16 cellular contexts compared by ENCODE assay signal in the genomic region with DNA sequence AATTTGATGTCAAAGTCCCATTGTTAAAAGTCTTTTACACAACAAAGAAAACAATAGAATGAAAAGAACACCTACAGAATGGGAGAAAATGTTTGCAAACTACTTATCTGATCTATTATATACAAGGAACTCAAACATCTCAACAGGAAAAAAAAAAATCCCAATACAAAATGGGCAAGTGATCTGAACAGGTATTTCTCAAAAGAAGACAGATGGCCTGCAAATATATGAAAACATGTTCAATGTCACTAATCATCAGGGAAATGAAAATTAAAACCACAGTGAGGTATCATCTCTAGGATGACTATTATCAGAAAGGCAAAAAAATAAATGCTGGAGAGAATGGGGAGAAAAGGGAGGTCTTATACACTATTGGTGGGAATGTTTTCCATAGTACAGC.
A peak's percentile ranks its signal among the peaks of the same experiment; 100 is the strongest.
DNase-seq lines count a peak whose midpoint lies in the region; ATAC-seq and TF ChIP-seq lines count a peak whose summit lies in the region.
"Had no signal": no experiment of that assay in that cellular context is flagged by ENCODE, and none has a peak within 500 bp of the region (broad histone marks: within the 10 kb centered on the region; RNA-seq: fewer than 3 reads in every experiment).

No MANE protein-coding gene starts in this region.

- peak overlapping the region; percentile 10 for H3K27ac Mint-ChIP-seq in CD8-positive, alpha-beta T cell
- H3K27ac Mint-ChIP-seq in central memory CD8-positive, alpha-beta T cell (ENCODE audit: low read depth): peak overlapping the region; percentile 30
- no peak overlapping the region for H3K27ac Mint-ChIP-seq in CD14-positive monocyte
- H3K27ac Mint-ChIP-seq in naive thymus-derived CD4-positive, alpha-beta T cell: no peak overlapping the region
- H3K27ac Mint-ChIP-seq: B cell; CD4-positive, alpha-beta memory T cell; CD4-positive, CD25-positive, alpha-beta regulatory T cell had no signal

- peaks cover 5% of the 10 kb centered on the region for H3K36me3 ChIP-seq in CD8-positive, alpha-beta T cell (ENCODE audit: insufficient read depth, low read length)
- peaks cover 0 to 28% (median 4%) of the 10 kb centered on the region in 3 experiments for H3K36me3 ChIP-seq in naive thymus-derived CD4-positive, alpha-beta T cell (ENCODE audit: control insufficient read depth in 2 of 3, insufficient read depth in 3 of 3, low read length in 3 of 3)

- no peak for TF ChIP-seq CTCF in CD8-positive, alpha-beta T cell (IDR thresholded peaks at IDR 0.05)
- TF ChIP-seq CTCF in CD14-positive monocyte (IDR thresholded peaks at IDR 0.05): no peak

- H3K4me1 Mint-ChIP-seq in CD8-positive, alpha-beta T cell (ENCODE audit: low read depth): peaks cover 3% of the 10 kb centered on the region
- peaks cover 8% of the 10 kb centered on the region for H3K4me1 Mint-ChIP-seq in central memory CD8-positive, alpha-beta T cell
- H3K4me1 Mint-ChIP-seq in CD14-positive monocyte: peaks cover 8% of the 10 kb centered on the region
- H3K4me1 Mint-ChIP-seq in naive thymus-derived CD4-positive, alpha-beta T cell: peaks cover 0 to 5% (median 0%) of the 10 kb centered on the region in 7 donors

- H3K4me3 ChIP-seq in CD8-positive, alpha-beta T cell (ENCODE audit: low read depth, low read length): no peak overlapping the region
- H3K4me3 ChIP-seq in naive thymus-derived CD4-positive, alpha-beta T cell (ENCODE audit: low read length): no peak overlapping the region
- H3K4me3 ChIP-seq: BLaER1 treated with 17β-estradiol and CSF1 and Interleukin-3, amounts not matched to agents 10 nM and 100 nM had no signal

- no peaks in the 10 kb centered on the region for H3K4me1 ChIP-seq in CD8-positive, alpha-beta T cell (ENCODE audit: insufficient read depth, low read length)
- H3K4me1 ChIP-seq in naive thymus-derived CD4-positive, alpha-beta T cell (ENCODE audit: control insufficient read depth in 2 of 2, insufficient read depth in 2 of 2, low read length in 2 of 2): no peaks in the 10 kb centered on the region
- H3K4me1 ChIP-seq: Caco-2 had no signal

- no peaks in the 10 kb centered on the region for H3K27me3 ChIP-seq in CD8-positive, alpha-beta T cell (ENCODE audit: insufficient read depth, low read length)
- no peaks in the 10 kb centered on the region for H3K27me3 ChIP-seq in naive thymus-derived CD4-positive, alpha-beta T cell (ENCODE audit: control insufficient read depth in 2 of 2, insufficient read depth in 2 of 2, low read length in 2 of 2)
- H3K27me3 ChIP-seq: BLaER1 treated with 17β-estradiol and CSF1 and Interleukin-3, amounts not matched to agents 10 nM and 100 nM had no signal

- intact Hi-C loops in CD8-positive, alpha-beta T cell (cut with DNase I, micrococcal nuclease): no loop called here
- intact Hi-C loops in CD14-positive monocyte (cut with micrococcal nuclease): no loop called here
- intact Hi-C loops in naive thymus-derived CD4-positive, alpha-beta T cell (cut with micrococcal nuclease): no loop called here

- CTCF ChIA-PET in CD8-positive, alpha-beta T cell (lab: Charles Lee): no interaction called here
- CTCF ChIA-PET in naive thymus-derived CD4-positive, alpha-beta T cell (lab: Charles Lee): no interaction called here

- H3K9me3 Mint-ChIP-seq in CD8-positive, alpha-beta T cell: peaks cover 2% of the 10 kb centered on the region
- no peaks in the 10 kb centered on the region for H3K9me3 Mint-ChIP-seq in central memory CD8-positive, alpha-beta T cell
- H3K9me3 Mint-ChIP-seq in CD14-positive monocyte: peaks cover 0 to 8% (median 5%) of the 10 kb centered on the region in 7 donors
- peaks cover 0 to 17% (median 7%) of the 10 kb centered on the region in 11 donors for H3K9me3 Mint-ChIP-seq in naive thymus-derived CD4-positive, alpha-beta T cell

- peaks cover 62% of the 10 kb centered on the region for H3K36me3 Mint-ChIP-seq in CD8-positive, alpha-beta T cell
- peaks cover 22% of the 10 kb centered on the region for H3K36me3 Mint-ChIP-seq in central memory CD8-positive, alpha-beta T cell (ENCODE audit: insufficient read depth)
- H3K36me3 Mint-ChIP-seq in CD14-positive monocyte: peaks cover 63 to 81% of the 10 kb centered on the region in 2 donors
- H3K36me3 Mint-ChIP-seq in naive thymus-derived CD4-positive, alpha-beta T cell: peaks cover 31 to 65% (median 56%) of the 10 kb centered on the region in 5 donors

- POLR2A ChIA-PET in CD8-positive, alpha-beta T cell (lab: Charles Lee): no interaction called here
- POLR2A ChIA-PET in naive thymus-derived CD4-positive, alpha-beta T cell (lab: Charles Lee): no interaction called here

- no peak overlapping the region for H3K4me3 Mint-ChIP-seq in CD8-positive, alpha-beta T cell
- H3K4me3 Mint-ChIP-seq in central memory CD8-positive, alpha-beta T cell: no peak overlapping the region
- no peak overlapping the region for H3K4me3 Mint-ChIP-seq in CD14-positive monocyte
- H3K4me3 Mint-ChIP-seq in naive thymus-derived CD4-positive, alpha-beta T cell: no peak overlapping the region
- H3K4me3 Mint-ChIP-seq: B cell; CD4-positive, alpha-beta memory T cell; CD4-positive, CD25-positive, alpha-beta regulatory T cell had no signal

- H3K27ac ChIP-seq in CD8-positive, alpha-beta T cell (ENCODE audit: low read depth, low read length): no peak overlapping the region
- H3K27ac ChIP-seq in naive thymus-derived CD4-positive, alpha-beta T cell (ENCODE audit: low read depth, low read length): no peak overlapping the region
- H3K27ac ChIP-seq: BLaER1 treated with 17β-estradiol and CSF1 and Interleukin-3, amounts not matched to agents 10 nM and 100 nM; C4-2B had no signal

- ATAC-seq in CD8-positive, alpha-beta T cell: no peak
- no peak for ATAC-seq in central memory CD8-positive, alpha-beta T cell (replicated peaks; ENCODE audit: extremely low read depth, poor library complexity, severe bottlenecking)
- ATAC-seq in naive thymus-derived CD4-positive, alpha-beta T cell: no peak

- no peak for DNase-seq in CD8-positive, alpha-beta T cell
- no peak for DNase-seq in central memory CD8-positive, alpha-beta T cell (ENCODE audit: low spot score in 2 of 2)
- DNase-seq in CD14-positive monocyte (ENCODE audit: low spot score) (no peak), nucleus accumbens (lab: John Stamatoyannopoulos, UW) (no peak)
- no peak for DNase-seq in naive thymus-derived CD4-positive, alpha-beta T cell
- DNase-seq: 8988T; AML-193; Caco-2; Calu3; CD4-positive, alpha-beta memory T cell; CD4-positive, CD25-positive, alpha-beta regulatory T cell; DMS79 treated with DMSO at 0.1 percent for 48 hours; GF-D8 had no signal

- no peaks in the 10 kb centered on the region for H3K27me3 Mint-ChIP-seq in CD8-positive, alpha-beta T cell (ENCODE audit: low read depth)
- no peaks in the 10 kb centered on the region for H3K27me3 Mint-ChIP-seq in central memory CD8-positive, alpha-beta T cell
- peaks cover 0 to 2% (median 1%) of the 10 kb centered on the region in 3 donors for H3K27me3 Mint-ChIP-seq in CD14-positive monocyte (ENCODE audit: low read depth in 3 of 3)
- H3K27me3 Mint-ChIP-seq in naive thymus-derived CD4-positive, alpha-beta T cell: no peaks in the 10 kb centered on the region
- H3K27me3 Mint-ChIP-seq: B cell; CD4-positive, alpha-beta memory T cell; CD4-positive, CD25-positive, alpha-beta regulatory T cell had no signal

- no peaks in the 10 kb centered on the region for H3K9me3 ChIP-seq in CD8-positive, alpha-beta T cell (ENCODE audit: low read length)
- no peaks in the 10 kb centered on the region for H3K9me3 ChIP-seq in naive thymus-derived CD4-positive, alpha-beta T cell (ENCODE audit: control insufficient read depth in 2 of 3, low read length in 3 of 3)
- H3K9me3 ChIP-seq: Caco-2 had no signal

Comparison
In these comparisons a context has a peak if more than half of its experiments do, and no peak if none do; other contexts are left out.
1. H3K27ac Mint-ChIP-seq: peak in CD8-positive, alpha-beta T cell (single experiment) and central memory CD8-positive, alpha-beta T cell (single experiment); none in CD14-positive monocyte (0 of 7) and naive thymus-derived CD4-positive, alpha-beta T cell (0 of 9).